10 cellular contexts compared by ENCODE assay signal in the genomic region with DNA sequence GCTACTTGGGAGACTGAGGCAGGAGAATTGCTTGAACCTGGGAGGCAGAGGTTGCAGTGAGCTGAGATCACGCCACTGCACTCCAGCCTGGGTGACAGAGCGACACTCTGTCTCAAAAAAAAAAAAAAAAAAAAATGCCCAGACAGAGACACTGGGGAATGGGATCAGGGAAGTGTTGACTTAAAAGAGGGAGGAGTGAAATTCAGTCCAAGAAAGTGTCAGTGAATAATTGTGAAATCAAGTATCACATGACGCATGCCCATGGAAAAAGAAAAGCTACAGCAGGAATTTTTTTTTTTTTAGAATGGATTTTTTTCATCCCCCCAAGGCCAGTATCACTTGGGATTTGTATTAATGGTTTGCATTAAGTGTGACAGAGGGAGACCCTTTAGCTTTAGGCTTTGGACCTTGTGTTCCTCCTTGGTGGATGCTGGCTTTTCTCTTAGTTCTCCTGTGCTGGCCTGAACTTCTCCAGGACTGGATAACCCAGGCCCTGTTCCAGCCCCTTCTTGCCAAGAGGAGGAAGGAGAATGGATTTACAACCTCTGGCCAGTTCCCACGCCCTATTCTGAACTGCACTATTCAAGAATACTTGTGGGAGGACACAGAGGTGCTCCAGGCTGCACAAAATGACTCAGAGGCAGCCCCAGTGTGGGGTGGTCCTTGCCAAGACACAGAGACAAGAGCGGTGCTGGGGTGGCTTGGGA. TPM values are rescaled to one million over a fixed set of nuclear protein-coding genes. Genes with fewer than 3 reads are reported as not detected.
DNase-seq lines count a peak whose midpoint lies in the region; ATAC-seq and TF ChIP-seq lines count a peak whose summit lies in the region.
"Had no signal": no experiment of that assay in that cellular context is flagged by ENCODE, and none has a peak within 500 bp of the region (broad histone marks: within the 10 kb centered on the region; RNA-seq: fewer than 3 reads in every experiment).

No MANE protein-coding gene starts in this region.

- intact Hi-C loops in lower lobe of right lung (cut with DNase I) = no loop called here

- H3K4me1 ChIP-seq in lower lobe of right lung (peaks cover 18% of the 10 kb centered on the region), thoracic aorta (ENCODE audit: control insufficient read depth in 1 of 2, low read depth in 2 of 2) (peaks cover 9 to 18% of the 10 kb centered on the region in 2 donors)

- peak overlapping the region in 1 of 10 donors; percentile 76 for H3K27ac Mint-ChIP-seq in naive thymus-derived CD8-positive, alpha-beta T cell
- H3K27ac Mint-ChIP-seq in T-cell (no peak overlapping the region), progenitor cell of endocrine pancreas (no peak overlapping the region)

- H3K27ac ChIP-seq in epithelial cell of prostate (peak overlapping the region; percentile 53), lower lobe of right lung (peak overlapping the region; percentile 66), thoracic aorta (peak overlapping the region; percentile 81)

- H3K4me3 ChIP-seq in LNCaP clone FGC (ENCODE audit: low read depth, low read length) (no peak overlapping the region), lower lobe of right lung (no peak overlapping the region), thoracic aorta (peak overlapping the region; percentile 43)

- no peaks in the 10 kb centered on the region for H3K36me3 Mint-ChIP-seq in naive thymus-derived CD8-positive, alpha-beta T cell
- H3K36me3 Mint-ChIP-seq in T-cell (no peaks in the 10 kb centered on the region), progenitor cell of endocrine pancreas (ENCODE audit: insufficient read depth) (no peaks in the 10 kb centered on the region)

- H3K9me3 ChIP-seq in lower lobe of right lung = no peaks in the 10 kb centered on the region
- no peaks in the 10 kb centered on the region for H3K9me3 ChIP-seq in thoracic aorta

- ATAC-seq in lower lobe of right lung (peak; percentile 75 to 78), thoracic aorta (ENCODE audit: insufficient number of reproducible peaks, low FRiP score, low read depth) (peak; percentile 71), HG02610 (IDR thresholded peaks at IDR 0.05; ENCODE audit: unreplicated experiment) (no peak), T-cell (replicated peaks in 1 of 4) (no peak)
- no peak for ATAC-seq in naive thymus-derived CD8-positive, alpha-beta T cell

- peaks cover 0 to 1% (median 0%) of the 10 kb centered on the region in 5 donors for H3K27me3 Mint-ChIP-seq in naive thymus-derived CD8-positive, alpha-beta T cell
- peaks cover 0 to 3% of the 10 kb centered on the region in 2 donors for H3K27me3 Mint-ChIP-seq in T-cell
- no peaks in the 10 kb centered on the region for H3K27me3 Mint-ChIP-seq in progenitor cell of endocrine pancreas

- TF ChIP-seq CTCF in LNCaP clone FGC (IDR thresholded peaks at IDR 0.05; ENCODE audit: control insufficient read depth, extremely low read depth, insufficient read depth) = no peak
- TF ChIP-seq CTCF in lower lobe of right lung (IDR thresholded peaks at IDR 0.05) = no peak
- no peak for TF ChIP-seq CTCF in thoracic aorta (IDR thresholded peaks at IDR 0.05)
- no peak for TF ChIP-seq CTCF in progenitor cell of endocrine pancreas (IDR thresholded peaks at IDR 0.05; ENCODE audit: unreplicated experiment)

- H3K9me3 Mint-ChIP-seq in naive thymus-derived CD8-positive, alpha-beta T cell = no peaks in the 10 kb centered on the region
- H3K9me3 Mint-ChIP-seq in T-cell (no peaks in the 10 kb centered on the region), progenitor cell of endocrine pancreas (ENCODE audit: low read depth) (no peaks in the 10 kb centered on the region)

- H3K4me1 Mint-ChIP-seq in naive thymus-derived CD8-positive, alpha-beta T cell = peaks cover 4 to 8% (median 6%) of the 10 kb centered on the region in 4 donors
- H3K4me1 Mint-ChIP-seq in T-cell (peaks cover 5 to 8% (median 6%) of the 10 kb centered on the region in 3 donors), progenitor cell of endocrine pancreas (ENCODE audit: low read depth) (peaks cover 4% of the 10 kb centered on the region)

- H3K4me3 Mint-ChIP-seq in naive thymus-derived CD8-positive, alpha-beta T cell = no peak overlapping the region
- H3K4me3 Mint-ChIP-seq in T-cell (no peak overlapping the region), progenitor cell of endocrine pancreas (ENCODE audit: low read depth) (no peak overlapping the region)

- POLR2A ChIA-PET in naive thymus-derived CD8-positive, alpha-beta T cell (lab: Charles Lee) = interaction anchor here (0.6 kb wide), 2 partner anchors 35 to 166 kb away, joined by 3 to 5 read pairs; no protein-coding TSS in a partner anchor
- POLR2A ChIA-PET in T-cell (lab: Charles Lee) = interaction anchor here in 1 of 2 donors (0.6 kb wide), 1 partner anchor 150 kb away, joined by 8 read pairs; no protein-coding TSS in a partner anchor

- CTCF ChIA-PET in T-cell (lab: Charles Lee) = interaction anchor here in 1 of 2 donors (0.5 to 1.2 kb wide), 3 partner anchors 9 to 194 kb away, joined by 3 to 5 read pairs (median 3); no protein-coding TSS in a partner anchor

- DNase-seq in LNCaP clone FGC (ENCODE audit: low read depth) (peak; percentile 93), epithelial cell of prostate (ENCODE audit: low read depth, low spot score) (no peak), lower lobe of right lung (no peak), thoracic aorta (ENCODE audit: low spot score) (peak; percentile 48), T-cell (no peak), progenitor cell of endocrine pancreas (ENCODE audit: low spot score, unreplicated experiment) (no peak)
- DNase-seq in naive thymus-derived CD8-positive, alpha-beta T cell = no peak
- DNase-seq: NCI-H69; stimulated activated CD4-positive, alpha-beta T cell treated with anti-CD3 and anti-CD28 coated beads, Interleukin-4, amount 100 ng/mL, for 1 hour had no signal

- no peaks in the 10 kb centered on the region for H3K27me3 ChIP-seq in lower lobe of right lung (ENCODE audit: low read depth)
- H3K27me3 ChIP-seq in thoracic aorta (replicated peaks; ENCODE audit: insufficient read depth) = no peaks in the 10 kb centered on the region

- H3K36me3 ChIP-seq in lower lobe of right lung (no peaks in the 10 kb centered on the region), thoracic aorta (no peaks in the 10 kb centered on the region)

RNA-seq across cellular contexts. Expression of a gene that starts 36.7 kb away (rescaled TPM):
- total RNA-seq in lower lobe of right lung (5.5 TPM), thoracic aorta (1 to 10 TPM; 1.6 to 7.7 TPM), T-cell (under 1 TPM; 0.61 to 0.85 (median 0.70) TPM), progenitor cell of endocrine pancreas (9.5 and 13.8 TPM in 2 replicates)
- 1 to 10 TPM in 1 of 2 experiments, under 1 TPM in 1; 0.42 to 1.5 TPM for total RNA-seq in naive thymus-derived CD8-positive, alpha-beta T cell
- polyA plus RNA-seq in naive thymus-derived CD8-positive, alpha-beta T cell = under 1 TPM in 2 of 3 donors, not detected in 1; 0.13 to 0.89 TPM

RNA-seq across cellular contexts. Expression of a gene that starts 50.0 kb away (rescaled TPM):
- total RNA-seq in lower lobe of right lung (73.4 TPM), thoracic aorta (10 to 100 TPM; 63.5 to 97.5 TPM), T-cell (10 to 100 TPM; 44.5 to 53.1 (median 46.1) TPM), progenitor cell of endocrine pancreas (110 and 121 TPM in 2 replicates)
- 10 to 100 TPM; 47.7 to 53.3 TPM for total RNA-seq in naive thymus-derived CD8-positive, alpha-beta T cell
- polyA plus RNA-seq in naive thymus-derived CD8-positive, alpha-beta T cell = 10 to 100 TPM; 25.9 to 42.9 (median 26.5) TPM

Comparison
In these comparisons a context has a peak if more than half of its experiments do, and no peak if none do; other contexts are left out.
1. DNase-seq: peak in LNCaP clone FGC (single experiment) and thoracic aorta (single experiment); none in epithelial cell of prostate (single experiment), lower lobe of right lung (single experiment), naive thymus-derived CD8-positive, alpha-beta T cell (0 of 10), T-cell (0 of 34) and progenitor cell of endocrine pancreas (single experiment).
2. ATAC-seq: peak in lower lobe of right lung (2 of 2) and thoracic aorta (single experiment); none in naive thymus-derived CD8-positive, alpha-beta T cell (0 of 2), HG02610 (single experiment) and T-cell (0 of 4).
3. Peak in every context shown above with its lines, with median percentiles within 50 percentile points of each other: H3K27ac ChIP-seq.